Comparison of ENCODE assay signal across 8 cellular contexts in genomic region chr16:20903889-20904506, GRCh38. TPM values are rescaled to one million over a fixed set of nuclear protein-coding genes. Genes with fewer than 3 reads are reported as not detected.
DNase-seq lines count a peak whose midpoint lies in the region; ATAC-seq and TF ChIP-seq lines count a peak whose summit lies in the region.

No MANE protein-coding gene starts in this region.

- no peaks in the 10 kb centered on the region for H3K9me3 Mint-ChIP-seq in MCF 10A (ENCODE audit: unreplicated experiment)
- no peaks in the 10 kb centered on the region for H3K9me3 Mint-ChIP-seq in naive thymus-derived CD8-positive, alpha-beta T cell
- H3K9me3 Mint-ChIP-seq in endodermal cell = no peaks in the 10 kb centered on the region

- WGBS in endodermal cell (ENCODE audit: insufficient coverage in 1 of 2, insufficient read length in 1 of 2), 2 experiments = 70 to 100% methylated on average over 1 to 4 of the region's 5 CpGs

- peak overlapping the region; percentile 4 for H3K4me3 Mint-ChIP-seq in MCF 10A (ENCODE audit: unreplicated experiment)
- H3K4me3 Mint-ChIP-seq in naive thymus-derived CD8-positive, alpha-beta T cell = peak overlapping the region in 9 of 10 donors; percentile 1 to 71 (median 49)
- H3K4me3 Mint-ChIP-seq in endodermal cell = no peak overlapping the region

- H3K27ac Mint-ChIP-seq in MCF 10A (ENCODE audit: low read depth, unreplicated experiment) = peak overlapping the region; percentile 79
- H3K27ac Mint-ChIP-seq in naive thymus-derived CD8-positive, alpha-beta T cell = peak overlapping the region; percentile 30 to 96 (median 76)
- no peak overlapping the region for H3K27ac Mint-ChIP-seq in endodermal cell

- no TSS peak for BruUV-seq in MCF 10A (replicated peaks; lab: Mats Ljungman, UMichigan)

- peak overlapping the region; percentile 91 to 100 (median 98) for H3K27ac ChIP-seq in BLaER1 treated with 17β-estradiol and CSF1 and Interleukin-3, amounts not matched to agents 10 nM and 100 nM
- peak overlapping the region; percentile 66 for H3K27ac ChIP-seq in MM.1S (ENCODE audit: low read length)
- no peak overlapping the region for H3K27ac ChIP-seq in endodermal cell (ENCODE audit: low read depth, low read length)

- H3K79me2 ChIP-seq in MM.1S (ENCODE audit: low read length) = peaks cover 43% of the 10 kb centered on the region

- peak overlapping the region; percentile 26 to 95 (median 84); a peak in 18 of 20 replicates for H3K4me3 ChIP-seq in BLaER1 treated with 17β-estradiol and CSF1 and Interleukin-3, amounts not matched to agents 10 nM and 100 nM
- H3K4me3 ChIP-seq in MM.1S (ENCODE audit: low read length) (peak overlapping the region; percentile 11; the same call in 1 of the 2 replicates), endodermal cell (ENCODE audit: low read length) (no peak overlapping the region), BE2C (ENCODE audit: low read depth, low read length) (no peak overlapping the region)

- no peak for DNase-seq in MM.1S
- no peak for DNase-seq in MCF 10A (ENCODE audit: unreplicated experiment)
- no peak for DNase-seq in naive thymus-derived CD8-positive, alpha-beta T cell
- DNase-seq in endodermal cell = no peak
- DNase-seq in BE2C = no peak

- no peak overlapping the region for H2AFZ ChIP-seq in MM.1S (ENCODE audit: low read length)

- CTCF ChIA-PET in MCF 10A (lab: Yijun Ruan, JAX) = interaction anchor here (0.8 to 4.4 kb wide), 5 partner anchors 8 to 163 kb away, joined by 3 to 33 read pairs (median 3); no protein-coding TSS in a partner anchor

- peak overlapping the region; percentile 90 to 99 (median 97); a peak in 21 of 22 replicates for H3K9ac ChIP-seq in BLaER1 treated with 17β-estradiol and CSF1 and Interleukin-3, amounts not matched to agents 10 nM and 100 nM
- H3K9ac ChIP-seq in MM.1S (ENCODE audit: low read length) (peak overlapping the region; percentile 12; the same call in 1 of the 2 replicates), endodermal cell (ENCODE audit: extremely low read depth, low read length, poor library complexity, severe bottlenecking) (no peak overlapping the region)

- H3K27me3 ChIP-seq in BLaER1 treated with 17β-estradiol and CSF1 and Interleukin-3, amounts not matched to agents 10 nM and 100 nM = no peaks in the 10 kb centered on the region
- H3K27me3 ChIP-seq in MM.1S (replicated peaks; ENCODE audit: insufficient read depth, low read length) (no peaks in the 10 kb centered on the region), endodermal cell (ENCODE audit: control insufficient read depth, insufficient read depth, low read length, poor library complexity, severe bottlenecking) (no peaks in the 10 kb centered on the region), BE2C (no peaks in the 10 kb centered on the region)

- TF ChIP-seq CTCF in MM.1S (IDR thresholded peaks at IDR 0.05; ENCODE audit: low read length) (no peak), MCF 10A (IDR thresholded peaks at IDR 0.05; ENCODE audit: unreplicated experiment) (no peak), endodermal cell (conservative IDR thresholded peaks at IDR 0.05) (no peak), BE2C (IDR thresholded peaks at IDR 0.05; ENCODE audit: low read depth, low read length) (no peak)

- peaks cover 0 to 7% (median 0%) of the 10 kb centered on the region in 11 experiments; a peak in 4 of 22 replicates for H4K20me1 ChIP-seq in BLaER1 treated with 17β-estradiol and CSF1 and Interleukin-3, amounts not matched to agents 10 nM and 100 nM
- H4K20me1 ChIP-seq in MM.1S (ENCODE audit: insufficient read depth, low read length) = no peaks in the 10 kb centered on the region

- no peak for ATAC-seq in naive thymus-derived CD8-positive, alpha-beta T cell
- ATAC-seq in GM19395 (IDR thresholded peaks at IDR 0.05; ENCODE audit: unreplicated experiment) = no peak
- no peak for ATAC-seq in HG02798 (IDR thresholded peaks at IDR 0.05; ENCODE audit: poor library complexity, unreplicated experiment)

- peaks cover 0 to 26% (median 9%) of the 10 kb centered on the region in 11 experiments; a peak in 5 of 22 replicates for H3K36me3 ChIP-seq in BLaER1 treated with 17β-estradiol and CSF1 and Interleukin-3, amounts not matched to agents 10 nM and 100 nM
- H3K36me3 ChIP-seq in MM.1S (replicated peaks; ENCODE audit: insufficient read depth, low read length) = no peaks in the 10 kb centered on the region
- H3K36me3 ChIP-seq in endodermal cell (ENCODE audit: control insufficient read depth, insufficient read depth, low read length) = no peaks in the 10 kb centered on the region
- no peaks in the 10 kb centered on the region for H3K36me3 ChIP-seq in BE2C

- H3K27me3 Mint-ChIP-seq in MCF 10A (ENCODE audit: insufficient read depth, unreplicated experiment) (no peaks in the 10 kb centered on the region), endodermal cell (ENCODE audit: insufficient read depth) (no peaks in the 10 kb centered on the region)
- no peaks in the 10 kb centered on the region for H3K27me3 Mint-ChIP-seq in naive thymus-derived CD8-positive, alpha-beta T cell

- no peaks in the 10 kb centered on the region for H3K9me2 ChIP-seq in MM.1S (replicated peaks; ENCODE audit: insufficient read depth, low read length)

- H3K4me1 Mint-ChIP-seq in MCF 10A (ENCODE audit: insufficient read depth, unreplicated experiment) (peaks cover 65% of the 10 kb centered on the region), endodermal cell (peaks cover 19% of the 10 kb centered on the region)
- H3K4me1 Mint-ChIP-seq in naive thymus-derived CD8-positive, alpha-beta T cell = peaks cover 46 to 65% (median 58%) of the 10 kb centered on the region in 4 donors

- intact Hi-C loops in MCF 10A (cut with micrococcal nuclease) = loop anchor here (5.0 kb wide), 2 partner anchors 178 to 398 kb away; no protein-coding TSS in a partner anchor

- H3F3A ChIP-seq in MM.1S (ENCODE audit: insufficient read depth, low read length) = peaks cover 14% of the 10 kb centered on the region

- H3K4me1 ChIP-seq in BLaER1 treated with 17β-estradiol and CSF1 and Interleukin-3, amounts not matched to agents 10 nM and 100 nM = peaks cover 51 to 80% (median 75%) of the 10 kb centered on the region in 10 experiments
- H3K4me1 ChIP-seq in MM.1S (ENCODE audit: low read length) = peaks cover 34% of the 10 kb centered on the region
- no peaks in the 10 kb centered on the region for H3K4me1 ChIP-seq in endodermal cell (ENCODE audit: control insufficient read depth, insufficient read depth, low read length)
- no peaks in the 10 kb centered on the region; the same call in 1 of the 2 replicates for H3K4me1 ChIP-seq in BE2C

- peaks cover 17% of the 10 kb centered on the region for H3K36me3 Mint-ChIP-seq in MCF 10A (ENCODE audit: insufficient read depth, unreplicated experiment)
- no peaks in the 10 kb centered on the region for H3K36me3 Mint-ChIP-seq in naive thymus-derived CD8-positive, alpha-beta T cell
- H3K36me3 Mint-ChIP-seq in endodermal cell (ENCODE audit: low read depth) = peaks cover 3% of the 10 kb centered on the region

- no peaks in the 10 kb centered on the region for H3K9me3 ChIP-seq in BLaER1 treated with 17β-estradiol and CSF1 and Interleukin-3, amounts not matched to agents 10 nM and 100 nM (replicated peaks in 1 of 11)
- H3K9me3 ChIP-seq in MM.1S (replicated peaks; ENCODE audit: insufficient read depth, low read length) (no peaks in the 10 kb centered on the region), endodermal cell (ENCODE audit: control insufficient read depth, low read length) (no peaks in the 10 kb centered on the region), BE2C (no peaks in the 10 kb centered on the region)

- H3K4me2 ChIP-seq in BLaER1 treated with 17β-estradiol and CSF1 and Interleukin-3, amounts not matched to agents 10 nM and 100 nM = peak overlapping the region; percentile 85 to 97 (median 93)
- H3K4me2 ChIP-seq in MM.1S (ENCODE audit: low read depth, low read length) = peak overlapping the region; percentile 73

- POLR2A ChIA-PET in MCF 10A (lab: Yijun Ruan, JAX) = interaction anchor here (0.7 to 16.0 kb wide), 9 partner anchors 9 to 397 kb away, joined by 3 to 343 read pairs (median 4); no protein-coding TSS in a partner anchor
- POLR2A ChIA-PET in naive thymus-derived CD8-positive, alpha-beta T cell (lab: Charles Lee) = no interaction called here

RNA-seq across cellular contexts. Expression of gene LYRM1, which starts 3.4 kb away (rescaled TPM):
- total RNA-seq in MCF 10A (2022) = 67.3 and 92.8 TPM in 2 replicates
- 10 to 100 TPM; 22.2 to 23.7 TPM for total RNA-seq in naive thymus-derived CD8-positive, alpha-beta T cell
- polyA plus RNA-seq in naive thymus-derived CD8-positive, alpha-beta T cell = 10 to 100 TPM; 34.8 to 43.6 (median 41.4) TPM
- 10 to 100 TPM; 13.1 to 16.8 TPM for total RNA-seq in endodermal cell
- 31.5 TPM for polyA plus RNA-seq in endodermal cell (2013, experiment 1 of 2)
- 32.3 TPM for polyA plus RNA-seq in endodermal cell (2013, experiment 2 of 2)
- polyA plus RNA-seq in BE2C (2012; ENCODE audit: insufficient read depth, insufficient read length, low read depth) = 17.4 TPM

RNA-seq across cellular contexts. Expression of gene DCUN1D3, which starts 3.8 kb away (rescaled TPM):
- total RNA-seq in MCF 10A (2022) (31.0 and 31.7 TPM in 2 replicates), endodermal cell (10 to 100 TPM; 21.3 to 22.7 TPM)
- total RNA-seq in naive thymus-derived CD8-positive, alpha-beta T cell = 1 to 10 TPM; 4.2 to 6.2 TPM
- polyA plus RNA-seq in naive thymus-derived CD8-positive, alpha-beta T cell = 1 to 10 TPM in 2 of 3 donors, under 1 TPM in 1; 0.47 to 1.1 (median 1.1) TPM
- polyA plus RNA-seq in endodermal cell (2013, experiment 1 of 2) = 5.9 TPM
- polyA plus RNA-seq in endodermal cell (2013, experiment 2 of 2) = 4.8 TPM
- polyA plus RNA-seq in BE2C (2012; ENCODE audit: insufficient read depth, insufficient read length, low read depth) = 7.5 TPM

Comparison
In these comparisons a context has a peak if more than half of its experiments do, and no peak if none do; other contexts are left out.
1. H3K4me3 ChIP-seq: peak in BLaER1 treated with 17β-estradiol and CSF1 and Interleukin-3, amounts not matched to agents 10 nM and 100 nM (10 of 10) and MM.1S (single experiment); none in endodermal cell (single experiment) and BE2C (single experiment).